16 cellular contexts compared by ENCODE assay signal in the genomic region with DNA sequence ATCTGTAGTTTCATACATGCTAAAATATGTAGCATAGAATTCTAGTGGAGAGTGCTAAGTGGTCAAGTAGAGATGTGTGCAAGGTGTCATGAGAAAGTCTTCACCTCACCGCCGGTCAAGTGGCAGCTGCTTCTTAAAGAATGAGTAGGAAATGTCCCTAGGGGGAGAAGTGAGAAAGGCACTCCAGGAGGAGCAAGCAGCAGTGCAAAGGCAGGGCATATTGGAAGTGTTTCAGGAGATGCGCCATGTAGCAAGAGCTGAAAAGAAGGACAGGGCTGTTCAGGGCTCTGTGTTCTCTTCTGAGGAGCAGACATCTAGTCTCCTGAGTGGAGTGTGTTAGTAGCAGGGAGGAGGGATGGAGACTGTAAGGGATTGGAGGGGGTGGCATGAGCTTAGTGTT.
"Had no signal": no experiment of that assay in that cellular context is flagged by ENCODE, and none has a peak within 500 bp of the region (broad histone marks: within the 10 kb centered on the region; RNA-seq: fewer than 3 reads in every experiment).

No MANE protein-coding gene starts in this region.

- H3K4me1 ChIP-seq: adrenal gland, upper lobe of left lung had no signal

- H3K4me3 Mint-ChIP-seq: activated CD8-positive, alpha-beta T cell treated with anti-CD3 and anti-CD28 coated beads, Interleukin-2, amount 10 ng/mL, durations not matched to agents 7 days and 5 days; activated naive CD4-positive, alpha-beta T cell treated with anti-CD3 and anti-CD28 coated beads, Interleukin-2, amount 50 U/mL, for 24 hours; natural killer cell treated with Interleukin-12 subunit alpha and Interleukin-12 subunit beta and Interleukin-15 and Interleukin-18, amount 100 ng/mL, for 72 hours had no signal

- H3K27me3 Mint-ChIP-seq: activated naive CD4-positive, alpha-beta T cell treated with anti-CD3 and anti-CD28 coated beads, Interleukin-2, amount 50 U/mL, for 24 hours had no signal

- H3K4me3 ChIP-seq: adrenal gland, upper lobe of left lung had no signal

- ATAC-seq: activated CD8-positive, alpha-beta T cell treated with anti-CD3 and anti-CD28 coated beads, Interleukin-2, amount 10 ng/mL, durations not matched to agents 7 days and 5 days; esophagus mucosa; right cardiac atrium; stimulated activated naive CD8-positive, alpha-beta T cell treated with anti-CD3 and anti-CD28 coated beads, Interleukin-15, Interleukin-2, amounts not matched to agents 100 U/mL and 50 U/mL, for 24 hours had no signal

- H3K4me1 Mint-ChIP-seq: activated naive CD4-positive, alpha-beta T cell treated with anti-CD3 and anti-CD28 coated beads, Interleukin-2, amount 50 U/mL, for 24 hours had no signal

- H3K9me3 Mint-ChIP-seq: activated naive CD4-positive, alpha-beta T cell treated with anti-CD3 and anti-CD28 coated beads, Interleukin-2, amount 50 U/mL, for 24 hours had no signal

- H3K27me3 ChIP-seq: adrenal gland, upper lobe of left lung had no signal

- DNase-seq: activated CD4-positive, alpha-beta T cell treated with anti-CD3 and anti-CD28 coated beads for 4 hours; activated CD8-positive, alpha-beta memory T cell treated with anti-CD3 and anti-CD28 coated beads, Interleukin-2, amount 50 U/mL, for 4 hours; activated CD8-positive, alpha-beta T cell treated with anti-CD3 and anti-CD28 coated beads, Interleukin-2, amount 10 ng/mL, durations not matched to agents 7 days and 5 days; activated effector memory CD4-positive, alpha-beta T cell treated with anti-CD3 and anti-CD28 coated beads, Interleukin-2, amount 50 U/mL, for 16 hours; activated T-cell treated with anti-CD3 and anti-CD28 coated beads, Interleukin-2, amount 50 U/mL, for 48 hours; adrenal gland; hippocampal formation; mesenchymal stem cell; nucleus accumbens; right cardiac atrium; small intestine; stimulated activated naive CD8-positive, alpha-beta T cell treated with anti-CD3 and anti-CD28 coated beads, Interleukin-15, Interleukin-2, amounts not matched to agents 100 U/mL and 50 U/mL, for 24 hours; upper lobe of left lung had no signal

- H3K36me3 ChIP-seq: adrenal gland, upper lobe of left lung had no signal

- H3K27ac ChIP-seq: adrenal gland, upper lobe of left lung had no signal

- H3K27ac Mint-ChIP-seq: activated CD8-positive, alpha-beta T cell treated with anti-CD3 and anti-CD28 coated beads, Interleukin-2, amount 10 ng/mL, durations not matched to agents 7 days and 5 days; activated naive CD4-positive, alpha-beta T cell treated with anti-CD3 and anti-CD28 coated beads, Interleukin-2, amount 50 U/mL, for 24 hours; natural killer cell treated with Interleukin-12 subunit alpha and Interleukin-12 subunit beta and Interleukin-15 and Interleukin-18, amount 100 ng/mL, for 72 hours had no signal

- H3K36me3 Mint-ChIP-seq: activated naive CD4-positive, alpha-beta T cell treated with anti-CD3 and anti-CD28 coated beads, Interleukin-2, amount 50 U/mL, for 24 hours; natural killer cell treated with Interleukin-12 subunit alpha and Interleukin-12 subunit beta and Interleukin-15 and Interleukin-18, amount 100 ng/mL, for 72 hours had no signal

- H3K9me3 ChIP-seq: adrenal gland, upper lobe of left lung had no signal
